ENCODE assay signal across 9 cellular contexts in genomic region chr9:130766031-130766903, GRCh38.
A peak's percentile ranks its signal among the peaks of the same experiment; 100 is the strongest.
DNase-seq lines count a peak whose midpoint lies in the region; ATAC-seq, FAIRE-seq and TF ChIP-seq lines count a peak whose summit lies in the region.
"Had no signal": no experiment of that assay in that cellular context is flagged by ENCODE, and none has a peak within 500 bp of the region (broad histone marks: within the 10 kb centered on the region; RNA-seq: fewer than 3 reads in every experiment).

No MANE protein-coding gene starts in this region.

- DNase-seq in DND-41, result no peak
- DNase-seq in NT2/D1 (ENCODE audit: low read depth, low spot score), result no peak
- DNase-seq in glutamatergic neuron, result no peak
- peak; percentile 73 for DNase-seq in renal cortical epithelial cell (ENCODE audit: low read depth)
- DNase-seq in RCC 7860 (ENCODE audit: low spot score), result no peak
- no peak for DNase-seq in foreskin keratinocyte
- DNase-seq in RPMI8226, result no peak

- FAIRE-seq in RCC 7860 (lab: Jason Lieb, UNC), result no peak
- FAIRE-seq: bronchial epithelial cell had no signal

- H3K79me2 ChIP-seq in DND-41 (ENCODE audit: insufficient read depth, low read length), result peaks cover 15% of the 10 kb centered on the region; the same call in 1 of the 2 replicates

- peak; percentile 46; the same call in 2 of the 3 replicates for ATAC-seq in DND-41 (ENCODE audit: insufficient read depth, low read depth)
- no peak for ATAC-seq in foreskin keratinocyte
- no peak for ATAC-seq in GM21576 (IDR thresholded peaks at IDR 0.05; ENCODE audit: unreplicated experiment)

- H3K27me3 ChIP-seq in DND-41 (ENCODE audit: insufficient read depth, low read length, poor library complexity) (no peaks in the 10 kb centered on the region), NT2/D1 (ENCODE audit: insufficient read depth, insufficient read length) (no peaks in the 10 kb centered on the region), foreskin keratinocyte (no peaks in the 10 kb centered on the region)

- H3K4me2 ChIP-seq in DND-41 (ENCODE audit: insufficient read depth, low read length), result no peak overlapping the region

- H3K4me1 Mint-ChIP-seq in glutamatergic neuron (ENCODE audit: low read depth, unreplicated experiment), result peaks cover 39% of the 10 kb centered on the region

- H3K4me3 ChIP-seq in DND-41 (ENCODE audit: low read depth in 1 of 2, low read length in 2 of 2) (no peak overlapping the region), NT2/D1 (ENCODE audit: insufficient read length, low read depth) (no peak overlapping the region)

- H3K27ac ChIP-seq in DND-41 (ENCODE audit: low read length) (no peak overlapping the region), foreskin keratinocyte (no peak overlapping the region)

- peaks cover 3% of the 10 kb centered on the region for H3K9me3 Mint-ChIP-seq in glutamatergic neuron (ENCODE audit: unreplicated experiment)

- TF ChIP-seq CTCF in DND-41 (IDR thresholded peaks at IDR 0.05; ENCODE audit: borderline replicate concordance, extremely low read depth, low read length, poor library complexity, severe bottlenecking), result no peak
- no peak for TF ChIP-seq CTCF in glutamatergic neuron (IDR thresholded peaks at IDR 0.05; ENCODE audit: partially characterized antibody, unreplicated experiment)
- no peak for TF ChIP-seq CTCF in foreskin keratinocyte (conservative IDR thresholded peaks at IDR 0.05)

- H3K27ac Mint-ChIP-seq in glutamatergic neuron (ENCODE audit: unreplicated experiment), result peak overlapping the region; percentile 84

- no peaks in the 10 kb centered on the region for H3K36me3 Mint-ChIP-seq in glutamatergic neuron (ENCODE audit: unreplicated experiment)

- H3K36me3 ChIP-seq in DND-41 (ENCODE audit: insufficient read depth, low read length), result no peaks in the 10 kb centered on the region
- no peaks in the 10 kb centered on the region for H3K36me3 ChIP-seq in NT2/D1 (ENCODE audit: insufficient read depth, insufficient read length, low read length)

- H3K4me3 Mint-ChIP-seq in glutamatergic neuron (ENCODE audit: unreplicated experiment), result peak overlapping the region; percentile 53

- no peaks in the 10 kb centered on the region for H3K9me3 ChIP-seq in DND-41 (ENCODE audit: insufficient read depth, low read length, severe bottlenecking)
- H3K9me3 ChIP-seq in NT2/D1 (ENCODE audit: insufficient read depth, low read length), result no peaks in the 10 kb centered on the region

- H3K9ac ChIP-seq in DND-41 (ENCODE audit: low read depth, low read length) (no peak overlapping the region), NT2/D1 (ENCODE audit: insufficient read length, low read depth) (peak overlapping the region; percentile 1)

- peaks cover 33% of the 10 kb centered on the region for H4K20me1 ChIP-seq in DND-41 (ENCODE audit: insufficient read depth, low read length)

- no peaks in the 10 kb centered on the region for H3K4me1 ChIP-seq in DND-41 (ENCODE audit: insufficient read depth, low read length)
- H3K4me1 ChIP-seq in NT2/D1 (ENCODE audit: insufficient read depth, insufficient read length), result peaks cover 11% of the 10 kb centered on the region
- H3K4me1 ChIP-seq in foreskin keratinocyte, result peaks cover 13% of the 10 kb centered on the region

- no peaks in the 10 kb centered on the region for H3K27me3 Mint-ChIP-seq in glutamatergic neuron (ENCODE audit: unreplicated experiment)

- no peak overlapping the region for H2AFZ ChIP-seq in DND-41 (ENCODE audit: low read depth, low read length)
